28 cellular contexts compared by ENCODE assay signal in the genomic region with DNA sequence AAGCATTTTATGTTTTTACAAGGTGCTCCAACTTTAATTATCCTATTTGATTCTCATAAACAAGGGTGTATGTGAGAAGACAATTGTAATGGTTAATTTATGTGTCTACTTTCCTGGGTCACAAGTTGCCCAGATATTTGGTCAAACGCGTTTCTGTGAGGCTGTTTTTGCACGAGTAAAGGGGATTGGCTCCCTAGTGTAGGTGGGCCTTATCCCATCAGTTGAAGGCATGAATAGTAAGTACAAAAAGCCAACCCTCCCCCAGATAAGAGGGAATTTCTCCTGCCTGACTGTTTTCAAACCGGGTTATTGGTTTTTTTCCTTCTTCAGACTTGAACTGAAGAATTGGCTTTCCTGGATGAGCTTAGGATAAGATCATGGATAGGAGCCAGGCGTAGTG.
"Had no signal": no experiment of that assay in that cellular context is flagged by ENCODE, and none has a peak within 500 bp of the region (broad histone marks: within the 10 kb centered on the region; RNA-seq: fewer than 3 reads in every experiment).

No MANE protein-coding gene starts in this region.

- H3K27ac ChIP-seq: neutrophil, pancreas, prostate gland, right atrium auricular region, right lobe of liver, sigmoid colon, stomach, thoracic aorta, thyroid gland, tibial nerve, upper lobe of left lung, vagina had no signal

- FAIRE-seq: pancreas, small intestine, urothelium cell line had no signal

- H3K27me3 ChIP-seq: neutrophil, pancreas, right atrium auricular region, right lobe of liver, sigmoid colon, stomach, thyroid gland, tibial nerve, upper lobe of left lung, vagina had no signal

- H3K4me1 Mint-ChIP-seq: nephron progenitor cell; neural crest cell; stimulated activated effector memory CD8-positive, alpha-beta T cell treated with anti-CD3 and anti-CD28 coated beads, Interleukin-12 subunit alpha, Interleukin-12 subunit beta, amount 100 ng/mL, for 72 hours; stimulated activated naive B cell treated with anti-CD40 and anti-IgM and Interleukin-4, amounts not matched to agents 10 μg/mL and 1 μg/mL and 100 μg/mL, for 72 hours had no signal

- H3K36me3 ChIP-seq: neutrophil, pancreas, prostate gland, right atrium auricular region, right lobe of liver, sigmoid colon, stomach, thoracic aorta, thyroid gland, tibial nerve, upper lobe of left lung, vagina had no signal

- ATAC-seq: natural killer cell treated with Interleukin-12 subunit alpha and Interleukin-12 subunit beta and Interleukin-15 and Interleukin-18, amount 100 ng/mL, for 72 hours; pancreas; right lobe of liver; stimulated activated effector memory CD8-positive, alpha-beta T cell treated with anti-CD3 and anti-CD28 coated beads, Interleukin-12 subunit alpha, Interleukin-12 subunit beta, amount 100 ng/mL, for 72 hours; stimulated activated naive B cell treated with anti-CD40 and anti-IgM and Interleukin-4, amounts not matched to agents 10 μg/mL and 1 μg/mL and 100 μg/mL, for 72 hours had no signal

- H3K36me3 Mint-ChIP-seq: natural killer cell treated with Interleukin-12 subunit alpha and Interleukin-12 subunit beta and Interleukin-15 and Interleukin-18, amount 100 ng/mL, for 72 hours; stimulated activated effector memory CD8-positive, alpha-beta T cell treated with anti-CD3 and anti-CD28 coated beads, Interleukin-12 subunit alpha, Interleukin-12 subunit beta, amount 100 ng/mL, for 72 hours; stimulated activated naive B cell treated with anti-CD40 and anti-IgM and Interleukin-4, amounts not matched to agents 10 μg/mL and 1 μg/mL and 100 μg/mL, for 72 hours had no signal

- H3K4me3 Mint-ChIP-seq: natural killer cell treated with Interleukin-12 subunit alpha and Interleukin-12 subunit beta and Interleukin-15 and Interleukin-18, amount 100 ng/mL, for 72 hours; nephron progenitor cell; neural crest cell; stimulated activated effector memory CD8-positive, alpha-beta T cell treated with anti-CD3 and anti-CD28 coated beads, Interleukin-12 subunit alpha, Interleukin-12 subunit beta, amount 100 ng/mL, for 72 hours; stimulated activated naive B cell treated with anti-CD40 and anti-IgM and Interleukin-4, amounts not matched to agents 10 μg/mL and 1 μg/mL and 100 μg/mL, for 72 hours; stimulated activated naive CD8-positive, alpha-beta T cell treated with anti-CD3 and anti-CD28 coated beads, Interleukin-15, Interleukin-2, amounts not matched to agents 100 ng/mL and 50 ng/mL, for 24 hours had no signal

- DNase-seq: nephron progenitor cell; nucleus accumbens; pancreas; retina; right lobe of liver; sigmoid colon; small intestine; stimulated activated CD4-positive, alpha-beta T cell treated with anti-CD3 and anti-CD28 coated beads, Interleukin-15, amount 100 ng/mL, for 24 hours; stimulated activated CD4-positive, alpha-beta T cell treated with anti-CD3 and anti-CD28 coated beads, Interleukin-2, amount 100 ng/mL, for 24 hours; stimulated activated CD4-positive, alpha-beta T cell treated with anti-CD3 and anti-CD28 coated beads, Interleukin-2, amount 100 ng/mL, for 48 hours; stimulated activated CD4-positive, alpha-beta T cell treated with anti-CD3 and anti-CD28 coated beads, Interleukin-4, amount 100 ng/mL, for 24 hours; stimulated activated naive B cell treated with anti-CD40 and anti-IgM and Interleukin-4, amounts not matched to agents 10 μg/mL and 1 μg/mL and 100 μg/mL, for 72 hours; stimulated activated naive CD4-positive, alpha-beta T cell treated with Interleukin-2 at 50 U/mL for 16 hours; stomach; thyroid gland; trophoblast cell; upper lobe of left lung had no signal

- H3K4me1 ChIP-seq: pancreas, prostate gland, right atrium auricular region, right lobe of liver, sigmoid colon, stomach, thyroid gland, tibial nerve, upper lobe of left lung, vagina had no signal

- H3K27me3 Mint-ChIP-seq: stimulated activated naive CD8-positive, alpha-beta T cell treated with anti-CD3 and anti-CD28 coated beads, Interleukin-15, Interleukin-2, amounts not matched to agents 100 ng/mL and 50 ng/mL, for 24 hours had no signal

- H3K9me3 ChIP-seq: neutrophil, pancreas, prostate gland, thyroid gland had no signal

- H3K27ac Mint-ChIP-seq: natural killer cell treated with Interleukin-12 subunit alpha and Interleukin-12 subunit beta and Interleukin-15 and Interleukin-18, amount 100 ng/mL, for 72 hours; nephron progenitor cell; stimulated activated effector memory CD8-positive, alpha-beta T cell treated with anti-CD3 and anti-CD28 coated beads, Interleukin-12 subunit alpha, Interleukin-12 subunit beta, amount 100 ng/mL, for 72 hours; stimulated activated naive B cell treated with anti-CD40 and anti-IgM and Interleukin-4, amounts not matched to agents 10 μg/mL and 1 μg/mL and 100 μg/mL, for 72 hours; stimulated activated naive CD8-positive, alpha-beta T cell treated with anti-CD3 and anti-CD28 coated beads, Interleukin-15, Interleukin-2, amounts not matched to agents 100 ng/mL and 50 ng/mL, for 24 hours had no signal

- H3K4me3 ChIP-seq: pancreas, prostate gland, right atrium auricular region, right lobe of liver, sigmoid colon, stomach, thoracic aorta, thyroid gland, tibial nerve, upper lobe of left lung, vagina had no signal
